Comparison of ENCODE assay signal across 2 cellular contexts in genomic region chr14:76228138-76228537, GRCh38.
A peak's percentile ranks its signal among the peaks of the same experiment; 100 is the strongest.
TF ChIP-seq lines count a peak whose summit lies in the region.

No MANE protein-coding gene starts in this region.

TF ChIP-seq in HepG2, 621 proteins besides CTCF, POLR2A, EP300 and RAD21 (continues in another document):
- TF ChIP-seq HCFC1 (IDR thresholded peaks at IDR 0.05; ENCODE audit: low read depth, low read length) (no peak), SAFB2 (CRISPR knock-in tag; IDR thresholded peaks at IDR 0.05; ENCODE audit: borderline replicate concordance, low read depth) (no peak), ARNTL (CRISPR knock-in tag; IDR thresholded peaks at IDR 0.05) (no peak), ISL2 (CRISPR knock-in tag; IDR thresholded peaks at IDR 0.05) (no peak), NPAS2 (CRISPR knock-in tag; IDR thresholded peaks at IDR 0.05; ENCODE audit: borderline replicate concordance) (no peak), ZNF563 (CRISPR knock-in tag; IDR thresholded peaks at IDR 0.05) (no peak), ZMAT5 (CRISPR knock-in tag; IDR thresholded peaks at IDR 0.05; ENCODE audit: borderline replicate concordance, low read depth) (no peak), MYNN (CRISPR knock-in tag; IDR thresholded peaks at IDR 0.05; ENCODE audit: low read depth) (no peak), KLF16 (CRISPR knock-in tag; IDR thresholded peaks at IDR 0.05) (no peak), ZBTB43 (CRISPR knock-in tag; conservative IDR thresholded peaks at IDR 0.05) (no peak), SETDB1 (CRISPR knock-in tag; IDR thresholded peaks at IDR 0.05; ENCODE audit: borderline replicate concordance) (no peak), JUN (CRISPR knock-in tag; IDR thresholded peaks at IDR 0.05) (no peak), MZF1 (CRISPR knock-in tag; IDR thresholded peaks at IDR 0.05; ENCODE audit: borderline replicate concordance) (no peak), SOX13 (IDR thresholded peaks at IDR 0.05) (no peak), SOX13 (CRISPR knock-in tag; conservative IDR thresholded peaks at IDR 0.05 in 1 of 2, IDR thresholded peaks at IDR 0.05 in 1 of 2) (no peak), ZBTB7A (CRISPR knock-in tag; IDR thresholded peaks at IDR 0.05) (no peak), ZNF570 (CRISPR knock-in tag; IDR thresholded peaks at IDR 0.05; ENCODE audit: borderline replicate concordance) (no peak), KDM1A (CRISPR knock-in tag; IDR thresholded peaks at IDR 0.05) (no peak), ZKSCAN5 (CRISPR knock-in tag; IDR thresholded peaks at IDR 0.05) (peak; percentile 90), ZC3H4 (CRISPR knock-in tag; IDR thresholded peaks at IDR 0.05; ENCODE audit: borderline replicate concordance) (no peak), ZNF484 (CRISPR knock-in tag; IDR thresholded peaks at IDR 0.05; ENCODE audit: borderline replicate concordance, low read depth) (no peak), PRPF4 (IDR thresholded peaks at IDR 0.05; ENCODE audit: low read depth, low read length, poor library complexity, severe bottlenecking) (no peak), STAG1 (CRISPR knock-in tag; IDR thresholded peaks at IDR 0.05) (no peak), NONO (IDR thresholded peaks at IDR 0.05) (no peak), NONO (CRISPR knock-in tag; conservative IDR thresholded peaks at IDR 0.05) (no peak), MTA3 (CRISPR knock-in tag; IDR thresholded peaks at IDR 0.05) (no peak), SRSF9 (IDR thresholded peaks at IDR 0.05; ENCODE audit: borderline replicate concordance, insufficient read depth, low read depth, low read length, poor library complexity, severe bottlenecking) (no peak), ZNF776 (CRISPR knock-in tag; IDR thresholded peaks at IDR 0.05) (no peak), RBM39 (IDR thresholded peaks at IDR 0.05; ENCODE audit: low read depth, low read length, poor library complexity, severe bottlenecking) (no peak), ZNF670 (CRISPR knock-in tag; IDR thresholded peaks at IDR 0.05; ENCODE audit: borderline replicate concordance) (no peak), ZNF510 (CRISPR knock-in tag; IDR thresholded peaks at IDR 0.05; ENCODE audit: low read depth) (no peak), CSRNP1 (CRISPR knock-in tag; IDR thresholded peaks at IDR 0.05) (no peak), ZBTB1 (CRISPR knock-in tag; IDR thresholded peaks at IDR 0.05; ENCODE audit: borderline replicate concordance) (no peak), MIXL1 (CRISPR knock-in tag; IDR thresholded peaks at IDR 0.05) (no peak), RFX5 (IDR thresholded peaks at IDR 0.05; ENCODE audit: low read depth, low read length) (no peak), ZMYM4 (CRISPR knock-in tag; IDR thresholded peaks at IDR 0.05) (0 out of 2 replicates have a peak, but pooled peaks have one; percentile 42), ZBTB33 (CRISPR knock-in tag; IDR thresholded peaks at IDR 0.05) (peak; percentile 78), ZFP41 (CRISPR knock-in tag; IDR thresholded peaks at IDR 0.05; ENCODE audit: borderline replicate concordance) (no peak), MBD4 (IDR thresholded peaks at IDR 0.05; ENCODE audit: borderline replicate concordance, low read length) (no peak)

TF ChIP-seq in GM12878, 131 proteins besides CTCF, POLR2A, EP300 and RAD21 (continues in another document):
- TF ChIP-seq CEBPB (IDR thresholded peaks at IDR 0.05; ENCODE audit: borderline replicate concordance in 1 of 2, low read depth in 2 of 2, low read length in 2 of 2): no peak
- no peak for TF ChIP-seq CBFB (IDR thresholded peaks at IDR 0.05; ENCODE audit: low read depth)
- no peak for TF ChIP-seq PAX8 (IDR thresholded peaks at IDR 0.05)
- TF ChIP-seq ATF2 (IDR thresholded peaks at IDR 0.05; ENCODE audit: low read length): 0 out of 2 replicates have a peak, but pooled peaks have one; percentile 27
- TF ChIP-seq IKZF2 (IDR thresholded peaks at IDR 0.05): peak; percentile 41 to 65; a peak in 3 of 4 replicates
- no peak for TF ChIP-seq ZNF24 (IDR thresholded peaks at IDR 0.05)
- TF ChIP-seq ZSCAN29 (IDR thresholded peaks at IDR 0.05): no peak
- no peak for TF ChIP-seq SUZ12 (IDR thresholded peaks at IDR 0.05; ENCODE audit: unreplicated experiment)
- TF ChIP-seq MLLT1 (IDR thresholded peaks at IDR 0.05): peak; percentile 58; the same call in 1 of the 2 replicates
- TF ChIP-seq LARP7 (IDR thresholded peaks at IDR 0.05): no peak
- no peak for TF ChIP-seq HSF1 (IDR thresholded peaks at IDR 0.05; ENCODE audit: low read depth, low read length)
- TF ChIP-seq USF2 (IDR thresholded peaks at IDR 0.05; ENCODE audit: borderline replicate concordance, low read depth, low read length): no peak
- no peak for TF ChIP-seq NKRF (conservative IDR thresholded peaks at IDR 0.05)
- TF ChIP-seq POU2F2 (IDR thresholded peaks at IDR 0.05; ENCODE audit: borderline replicate concordance, low read depth, low read length): no peak; the same call in 2 of the 3 replicates
- TF ChIP-seq ZNF384 (IDR thresholded peaks at IDR 0.05; ENCODE audit: borderline replicate concordance, low read depth, low read length): no peak
- TF ChIP-seq USF1 (IDR thresholded peaks at IDR 0.05; ENCODE audit: borderline replicate concordance, extremely low read length, insufficient read depth, low read depth, low read length): no peak
- no peak for TF ChIP-seq SMAD1 (IDR thresholded peaks at IDR 0.05; ENCODE audit: low read depth, partially characterized antibody)
- TF ChIP-seq BCL3 (IDR thresholded peaks at IDR 0.05; ENCODE audit: borderline replicate concordance, insufficient read depth, low read depth, low read length, poor library complexity, severe bottlenecking): peak; percentile 36
- no peak for TF ChIP-seq ZNF622 (IDR thresholded peaks at IDR 0.05)
- no peak for TF ChIP-seq WRNIP1 (IDR thresholded peaks at IDR 0.05; ENCODE audit: borderline replicate concordance, low read depth, low read length)
- no peak for TF ChIP-seq RAD51 (IDR thresholded peaks at IDR 0.05)
- no peak for TF ChIP-seq MYC (IDR thresholded peaks at IDR 0.05; ENCODE audit: insufficient read depth, insufficient read length, insufficient replicate concordance, low read length, severe bottlenecking)
- no peak for TF ChIP-seq ZNF274 (IDR thresholded peaks at IDR 0.05; ENCODE audit: insufficient read depth, insufficient read length)
- no peak for TF ChIP-seq SMC3 (IDR thresholded peaks at IDR 0.05; ENCODE audit: borderline replicate concordance, low read length)
- no peak for TF ChIP-seq HDAC2 (IDR thresholded peaks at IDR 0.05)
- no peak for TF ChIP-seq EZH2 (IDR thresholded peaks at IDR 0.05; ENCODE audit: borderline replicate concordance, control insufficient read depth, low read depth, low read length)
- peak; percentile 49 for TF ChIP-seq MEF2B (IDR thresholded peaks at IDR 0.05; ENCODE audit: partially characterized antibody, poor library complexity, severe bottlenecking)
- no peak for TF ChIP-seq SREBF1 (IDR thresholded peaks at IDR 0.05; ENCODE audit: low read length)
- no peak for TF ChIP-seq ASH2L (IDR thresholded peaks at IDR 0.05; ENCODE audit: borderline replicate concordance, low read depth)
- TF ChIP-seq IRF4 (IDR thresholded peaks at IDR 0.05; ENCODE audit: low read depth, low read length): no peak
- TF ChIP-seq CREB1 (IDR thresholded peaks at IDR 0.05; ENCODE audit: low read depth): no peak; the same call in 1 of the 2 replicates
- TF ChIP-seq YY1 (IDR thresholded peaks at IDR 0.05; ENCODE audit: low read depth, low read length): no peak
- no peak for TF ChIP-seq SPI1 (IDR thresholded peaks at IDR 0.05; ENCODE audit: borderline replicate concordance, insufficient read depth, low read depth, low read length)
- 0 out of 2 replicates have a peak, but pooled peaks have one; percentile 30 for TF ChIP-seq ZBED1 (IDR thresholded peaks at IDR 0.05; ENCODE audit: borderline replicate concordance)
- no peak for TF ChIP-seq HDGF (IDR thresholded peaks at IDR 0.05)
- no peak for TF ChIP-seq PKNOX1 (IDR thresholded peaks at IDR 0.05)
- TF ChIP-seq SMARCA5 (IDR thresholded peaks at IDR 0.05): no peak
- TF ChIP-seq ZNF207 (IDR thresholded peaks at IDR 0.05; ENCODE audit: borderline replicate concordance): no peak
- no peak for TF ChIP-seq SRF (IDR thresholded peaks at IDR 0.05; ENCODE audit: low read depth in 2 of 2, low read length in 2 of 2)
- TF ChIP-seq KAT2A (conservative IDR thresholded peaks at IDR 0.05; ENCODE audit: control insufficient read depth, low read depth, low read length): no peak
